Comparison of ENCODE assay signal across 8 cellular contexts in the genomic region with DNA sequence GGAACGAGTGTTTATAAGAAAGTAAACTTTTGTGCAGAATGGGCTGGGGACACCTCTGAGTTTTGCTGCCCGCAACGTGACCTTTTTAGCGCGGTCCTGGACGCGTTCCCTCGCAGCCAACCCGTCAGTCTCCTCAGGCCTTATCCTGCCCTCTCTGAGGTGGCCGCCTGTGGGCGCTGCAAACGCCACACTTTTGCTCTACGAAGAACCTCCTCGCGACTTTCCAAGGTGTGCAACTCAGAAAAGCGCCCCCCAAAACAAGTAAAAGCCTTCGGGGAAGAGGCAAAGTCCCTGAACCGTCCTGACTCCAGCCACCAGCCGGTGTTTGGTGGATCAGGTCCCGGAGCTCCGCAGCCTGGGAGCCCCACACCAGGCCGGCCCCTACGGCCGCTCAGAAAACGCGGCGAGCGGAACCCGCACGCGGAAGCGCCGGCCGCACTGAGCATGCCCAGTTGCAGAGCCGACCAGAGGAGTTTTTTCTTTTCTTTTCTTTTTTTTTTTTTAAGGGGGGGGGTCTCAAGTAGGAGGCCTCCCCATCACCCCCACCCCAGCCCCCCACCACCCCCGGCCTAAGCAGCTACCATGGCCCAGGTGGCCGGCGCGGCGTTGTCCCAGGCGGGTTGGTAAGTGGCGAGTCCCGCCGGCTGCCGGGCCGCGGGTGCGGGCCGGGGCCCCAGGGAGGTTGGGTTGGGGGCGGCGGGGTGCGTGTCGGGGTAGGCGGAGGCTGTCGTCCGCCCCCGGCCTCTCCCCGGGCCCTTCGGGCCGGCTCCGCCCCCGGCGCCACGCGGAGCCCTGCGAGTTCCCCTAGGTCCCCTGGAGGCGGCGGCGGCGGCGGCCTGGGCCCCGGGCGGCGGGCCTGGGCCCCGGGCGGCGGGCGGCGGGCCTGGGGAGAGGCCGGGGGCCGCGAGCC. TPM values are rescaled to one million over a fixed set of nuclear protein-coding genes. Genes with fewer than 3 reads are reported as not detected.
A peak's percentile ranks its signal among the peaks of the same experiment; 100 is the strongest.
DNase-seq lines count a peak whose midpoint lies in the region; ATAC-seq and TF ChIP-seq lines count a peak whose summit lies in the region.

Gene TDRD3 (plus strand): TSS at position 438 of the 910 bp plus-strand sequence. CDS start 145 bp downstream, at position 583.

- peak; percentile 57 to 76 (median 66) for DNase-seq in CD4-positive, alpha-beta T cell
- DNase-seq in NCI-H748 treated with DMSO at 0.1 percent for 48 hours (lab: John Stamatoyannopoulos, UW) (peak; percentile 75), dorsolateral prefrontal cortex (peak; percentile 64 to 86 (median 78)), lower leg skin (ENCODE audit: low spot score in 2 of 2) (peak; percentile 74 to 96)
- peak; percentile 89 for DNase-seq in activated CD4-positive, alpha-beta memory T cell treated with anti-CD3 and anti-CD28 coated beads for 36 hours
- DNase-seq in stimulated activated CD4-positive, alpha-beta T cell treated with anti-CD3 and anti-CD28 coated beads, Interleukin-4, amount 100 ng/mL, for 48 hours (ENCODE audit: low read depth in 2 of 2): peak; percentile 61 to 78

- CTCF ChIA-PET in CD4-positive, alpha-beta T cell (lab: Charles Lee): interaction anchor here (1.1 kb wide), 1 partner anchor 233 kb away, joined by 3 read pairs; no protein-coding TSS in a partner anchor
- CTCF ChIA-PET in activated CD4-positive, alpha-beta memory T cell treated with anti-CD3 and anti-CD28 coated beads for 36 hours (lab: Charles Lee): interaction anchor here (0.9 to 2.3 kb wide), 8 partner anchors 10 to 235 kb away, joined by 3 to 12 read pairs (median 6); no protein-coding TSS in a partner anchor

- H3K4me1 Mint-ChIP-seq in CD4-positive, alpha-beta T cell (ENCODE audit: low read depth): peaks cover 39% of the 10 kb centered on the region
- H3K4me1 Mint-ChIP-seq in activated CD4-positive, alpha-beta memory T cell treated with anti-CD3 and anti-CD28 coated beads for 36 hours (ENCODE audit: low read depth): peaks cover 31% of the 10 kb centered on the region

- peak; percentile 67 for ATAC-seq in CD4-positive, alpha-beta T cell (ENCODE audit: poor library complexity)
- ATAC-seq in GM19372 (IDR thresholded peaks at IDR 0.05; ENCODE audit: low read depth, unreplicated experiment) (peak; percentile 55), HG03521 (IDR thresholded peaks at IDR 0.05; ENCODE audit: unreplicated experiment) (peak; percentile 56)

- H3K4me3 ChIP-seq in dorsolateral prefrontal cortex (peak within 1 kb of the TSS; percentile 56 to 95 (median 81)), lower leg skin (ENCODE audit: low read depth, poor library complexity, severe bottlenecking) (peak within 1 kb of the TSS; percentile 57)

- H3K4me3 Mint-ChIP-seq in CD4-positive, alpha-beta T cell: peak within 1 kb of the TSS; percentile 95
- peak within 1 kb of the TSS; percentile 90 for H3K4me3 Mint-ChIP-seq in activated CD4-positive, alpha-beta memory T cell treated with anti-CD3 and anti-CD28 coated beads for 36 hours

- H3K9me3 Mint-ChIP-seq in CD4-positive, alpha-beta T cell: no peaks in the 10 kb centered on the region
- H3K9me3 Mint-ChIP-seq in activated CD4-positive, alpha-beta memory T cell treated with anti-CD3 and anti-CD28 coated beads for 36 hours: no peaks in the 10 kb centered on the region

- H3K27ac Mint-ChIP-seq in CD4-positive, alpha-beta T cell: peak within 1 kb of the TSS; percentile 95
- H3K27ac Mint-ChIP-seq in activated CD4-positive, alpha-beta memory T cell treated with anti-CD3 and anti-CD28 coated beads for 36 hours: peak within 1 kb of the TSS; percentile 95

- POLR2A ChIA-PET in CD4-positive, alpha-beta T cell (lab: Charles Lee): interaction anchor here (0.8 to 2.3 kb wide), 6 partner anchors 15 to 1005 kb away, joined by 3 to 14 read pairs (median 5); partner anchors contain the start of gene DIAPH3
- POLR2A ChIA-PET in activated CD4-positive, alpha-beta memory T cell treated with anti-CD3 and anti-CD28 coated beads for 36 hours (lab: Charles Lee): interaction anchor here (1.0 to 1.9 kb wide), 3 partner anchors 20 to 232 kb away, joined by 3 to 6 read pairs (median 4); no protein-coding TSS in a partner anchor

- H3K9me3 ChIP-seq in CD4-positive, alpha-beta T cell (ENCODE audit: control insufficient read depth, low read length): no peaks in the 10 kb centered on the region

- WGBS in lower leg skin, 2 donors: 0 to 1% methylated on average over 53 to 54 of the region's 82 CpGs

- intact Hi-C loops in CD4-positive, alpha-beta T cell (cut with DNase I, micrococcal nuclease): loop anchor here (2.0 to 5.0 kb wide), 3 partner anchors 34 to 235 kb away; partner anchors contain the start of gene DIAPH3 (in 1 of the 2)
- intact Hi-C loops in activated CD4-positive, alpha-beta memory T cell treated with anti-CD3 and anti-CD28 coated beads for 36 hours (cut with micrococcal nuclease): loop anchor here (1.0 to 2.0 kb wide), 5 partner anchors 20 to 1006 kb away; partner anchors contain the start of gene DIAPH3
- intact Hi-C loops in dorsolateral prefrontal cortex (cut with DNase I): loop anchor here (5.0 to 10.0 kb wide), 2 partner anchors 232 to 235 kb away; partner anchors contain the start of gene DIAPH3 (in 2 of the 2)
- intact Hi-C loops in lower leg skin (cut with DNase I; ENCODE audit: low total_unique reads): no loop called here

- peaks cover 12% of the 10 kb centered on the region for H3K36me3 Mint-ChIP-seq in CD4-positive, alpha-beta T cell (ENCODE audit: low read depth)
- H3K36me3 Mint-ChIP-seq in activated CD4-positive, alpha-beta memory T cell treated with anti-CD3 and anti-CD28 coated beads for 36 hours: peaks cover 3% of the 10 kb centered on the region

- no peaks in the 10 kb centered on the region for H3K27me3 ChIP-seq in CD4-positive, alpha-beta T cell (ENCODE audit: control insufficient read depth, insufficient read depth, low read length)
- no peaks in the 10 kb centered on the region for H3K27me3 ChIP-seq in dorsolateral prefrontal cortex

- no peaks in the 10 kb centered on the region for H3K27me3 Mint-ChIP-seq in CD4-positive, alpha-beta T cell
- no peaks in the 10 kb centered on the region for H3K27me3 Mint-ChIP-seq in activated CD4-positive, alpha-beta memory T cell treated with anti-CD3 and anti-CD28 coated beads for 36 hours

- peak within 1 kb of the TSS; percentile 82 for H3K27ac ChIP-seq in CD4-positive, alpha-beta T cell (ENCODE audit: low read depth, low read length)
- H3K27ac ChIP-seq in dorsolateral prefrontal cortex: peak within 1 kb of the TSS; percentile 78 to 99 (median 97)

- TF ChIP-seq POLR2A in lower leg skin (IDR thresholded peaks at IDR 0.05): no peak

- TF ChIP-seq CTCF in CD4-positive, alpha-beta T cell (IDR thresholded peaks at IDR 0.05): peak; percentile 78
- TF ChIP-seq CTCF in dorsolateral prefrontal cortex (IDR thresholded peaks at IDR 0.05 in 54 of 56, conservative IDR thresholded peaks at IDR 0.05 in 2 of 56; ENCODE audit: low read depth in 1 of 56, partially characterized antibody in 56 of 56): peak; percentile 33 to 82 (median 67)
- TF ChIP-seq CTCF in lower leg skin (IDR thresholded peaks at IDR 0.05): peak in 1 of 3 donors; percentile 64

RNA-seq across cellular contexts. Expression of gene TDRD3, which starts in this region (rescaled TPM):
- 10 to 100 TPM; 22.4 to 27.2 TPM for total RNA-seq in CD4-positive, alpha-beta T cell
- 10 to 100 TPM; 16.4 to 16.5 TPM for total RNA-seq in activated CD4-positive, alpha-beta memory T cell treated with anti-CD3 and anti-CD28 coated beads for 36 hours
- total RNA-seq in dorsolateral prefrontal cortex: 10 to 100 TPM; 26.7 to 60.8 (median 44.2) TPM
- 10 to 100 TPM; 12.5 to 21.5 (median 18.2) TPM for total RNA-seq in lower leg skin

Comparison
In these comparisons a context has a peak if more than half of its experiments do, and no peak if none do; other contexts are left out.
1. Peak in every context shown above with its lines: DNase-seq, ATAC-seq, H3K4me3 ChIP-seq and H3K27ac ChIP-seq.